8 cellular contexts compared by ENCODE assay signal in genomic region chr17:43170766-43171681, GRCh38. TPM values are rescaled to one million over a fixed set of nuclear protein-coding genes. Genes with fewer than 3 reads are reported as not detected.
DNase-seq lines count a peak whose midpoint lies in the region; ATAC-seq, FAIRE-seq and TF ChIP-seq lines count a peak whose summit lies in the region.

NBR1 (plus strand) TSS chr17:43171214; CDS start chr17:43175800, 4,586 bp downstream.

- H3K9me3 ChIP-seq in BE2C (no peaks in the 10 kb centered on the region), kidney (ENCODE audit: control insufficient read depth in 1 of 2, low read length in 2 of 2) (no peaks in the 10 kb centered on the region)

- TF ChIP-seq CTCF in BE2C (IDR thresholded peaks at IDR 0.05; ENCODE audit: low read depth, low read length): peak; percentile 26
- TF ChIP-seq CTCF in kidney (IDR thresholded peaks at IDR 0.05; ENCODE audit: borderline replicate concordance, extremely low read depth, insufficient read depth): no peak

- peak; percentile 69 for ATAC-seq in HG03432 (IDR thresholded peaks at IDR 0.05; ENCODE audit: unreplicated experiment)

- no peaks in the 10 kb centered on the region for H3K4me1 ChIP-seq in BE2C
- peaks cover 14 to 27% of the 10 kb centered on the region in 2 donors for H3K4me1 ChIP-seq in kidney (ENCODE audit: control insufficient read depth in 1 of 2, insufficient read depth in 1 of 2, low read depth in 1 of 2, low read length in 2 of 2)

- peaks cover 3% of the 10 kb centered on the region; the same call in 1 of the 2 replicates for H3K36me3 ChIP-seq in BE2C
- no peaks in the 10 kb centered on the region for H3K36me3 ChIP-seq in kidney (ENCODE audit: control insufficient read depth in 1 of 2, insufficient read depth in 2 of 2, low read length in 2 of 2)

- peak within 1 kb of the TSS; percentile 89 to 94 for H3K27ac ChIP-seq in kidney (ENCODE audit: low read depth in 2 of 2, low read length in 2 of 2)

- no peaks in the 10 kb centered on the region for H3K27me3 ChIP-seq in BE2C

- peak; percentile 79 for TF ChIP-seq POLR2A in GM19193 (IDR thresholded peaks at IDR 0.05; ENCODE audit: extremely low read depth, insufficient read depth, insufficient read length)

- H3K9ac ChIP-seq in kidney (ENCODE audit: low read length in 2 of 2): peak within 1 kb of the TSS; percentile 92 to 96

- DNase-seq in BE2C (peak; percentile 94), NCI-H460 (ENCODE audit: extremely low read depth, low read depth) (peak; percentile 99), cerebellum (ENCODE audit: low spot score) (peak; percentile 96), kidney (peak; percentile 96)
- DNase-seq in activated CD4-positive, CD25-positive, alpha-beta regulatory T cell treated with anti-CD3 and anti-CD28 coated beads, Interleukin-2, amount 50 U/mL, for 72 hours: peak; percentile 92
- DNase-seq in stimulated activated CD4-positive, alpha-beta T cell treated with anti-CD3 and anti-CD28 coated beads, Interleukin-15, amount 100 ng/mL, for 24 hours: peak; percentile 96

- peak within 1 kb of the TSS; percentile 80 for H3K4me3 ChIP-seq in BE2C (ENCODE audit: low read depth, low read length)
- peak within 1 kb of the TSS; percentile 74 to 88 for H3K4me3 ChIP-seq in kidney (ENCODE audit: low read length in 2 of 2)

- peak; percentile 15 for FAIRE-seq in kidney (lab: Jason Lieb, UNC)

- intact Hi-C loops in kidney (cut with DNase I): no loop called here

RNA-seq across cellular contexts. Expression of gene NBR1, which starts in this region (rescaled TPM):
- 63.4 TPM for polyA plus RNA-seq in BE2C (2012; ENCODE audit: insufficient read depth, insufficient read length, low read depth)
- total RNA-seq in NCI-H460 (2014; rRNA removed; shearing (Covaris generic)): 66.9 and 78.6 TPM in 2 replicates
- polyA plus RNA-seq in NCI-H460 (2014; cell fraction: nucleus; rRNA removed): 25.0 and 32.4 TPM in 2 replicates
- total RNA-seq in cerebellum (59.1 TPM), kidney (88.9 TPM)
- 50.4 TPM for polyA plus RNA-seq in kidney (ENCODE audit: insufficient read depth, low read depth, low replicate concordance)

Comparison
In these comparisons a context has a peak if more than half of its experiments do, and no peak if none do; other contexts are left out.
1. Peak in every context shown above with its lines: DNase-seq, ATAC-seq, H3K4me3 ChIP-seq and H3K27ac ChIP-seq.